ENCODE assay signal across 25 cellular contexts in the genomic region with DNA sequence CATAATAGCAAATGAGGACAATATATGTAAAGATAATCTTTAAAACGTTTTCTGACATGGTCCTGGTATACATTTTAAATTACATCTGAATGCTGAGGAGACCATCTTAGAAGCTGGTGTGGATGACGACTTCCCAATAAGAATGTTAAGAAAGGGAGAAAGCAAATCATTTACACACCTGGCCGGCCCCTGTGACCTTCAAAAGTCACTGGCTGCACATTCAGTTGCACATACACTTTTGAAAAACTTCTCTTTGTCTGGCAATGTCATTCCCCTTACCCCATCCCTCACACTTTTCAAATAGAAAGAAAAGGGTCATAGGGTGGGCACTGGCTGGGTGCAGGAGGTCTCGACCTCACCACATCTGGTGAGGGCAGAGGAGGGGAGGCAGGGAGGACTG.
"Had no signal": no experiment of that assay in that cellular context is flagged by ENCODE, and none has a peak within 500 bp of the region (broad histone marks: within the 10 kb centered on the region; RNA-seq: fewer than 3 reads in every experiment).

No MANE protein-coding gene starts in this region.

- H3K9me3 ChIP-seq: breast epithelium, esophagus muscularis mucosa, heart right ventricle, psoas muscle, right atrium auricular region, thoracic aorta had no signal

- H3K4me1 Mint-ChIP-seq: activated CD4-positive, alpha-beta T cell treated with anti-CD3 and anti-CD28 coated beads, Interleukin-2, amount 10 ng/mL, durations not matched to agents 24 days and 14 days; activated naive CD4-positive, alpha-beta T cell treated with anti-CD3 and anti-CD28 coated beads, Interleukin-2, amount 50 U/mL, for 24 hours; activated naive CD8-positive, alpha-beta T cell treated with anti-CD3 and anti-CD28 coated beads, Interleukin-2, amount 50 U/mL, for 24 hours; naive thymus-derived CD8-positive, alpha-beta T cell had no signal

- H3K36me3 Mint-ChIP-seq: activated CD4-positive, alpha-beta memory T cell treated with anti-CD3 and anti-CD28 coated beads for 36 hours; activated naive CD4-positive, alpha-beta T cell treated with anti-CD3 and anti-CD28 coated beads, Interleukin-2, amount 50 U/mL, for 24 hours; naive thymus-derived CD8-positive, alpha-beta T cell; type B pancreatic cell had no signal

- DNase-seq: activated CD4-positive, alpha-beta memory T cell treated with anti-CD3 and anti-CD28 coated beads for 36 hours; activated CD4-positive, alpha-beta T cell treated with anti-CD3 and anti-CD28 coated beads, Interleukin-2, amount 10 ng/mL, durations not matched to agents 24 days and 14 days; activated CD4-positive, CD25-positive, alpha-beta regulatory T cell treated with anti-CD3 and anti-CD28 coated beads, Interleukin-2, amount 50 U/mL, for 72 hours; activated CD8-positive, alpha-beta memory T cell treated with anti-CD3 and anti-CD28 coated beads, Interleukin-2, amount 50 U/mL, for 4 hours; activated gamma-delta T cell; activated naive CD8-positive, alpha-beta T cell treated with anti-CD3 and anti-CD28 coated beads, Interleukin-2, amount 50 U/mL, for 24 hours; activated T-cell treated with anti-CD3 and anti-CD28 coated beads, Interleukin-2, amount 50 U/mL, for 24 hours; amygdala; central memory CD4-positive, alpha-beta T cell; effector CD4-positive, alpha-beta T cell; foreskin keratinocyte; heart right ventricle; left ventricle myocardium superior; naive thymus-derived CD8-positive, alpha-beta T cell; psoas muscle; stimulated activated CD4-positive, alpha-beta T cell treated with anti-CD3 and anti-CD28 coated beads, Interleukin-2, amount 100 ng/mL, for 48 hours; stimulated activated naive CD8-positive, alpha-beta T cell treated with anti-CD3 and anti-CD28 coated beads, Interleukin-15, Interleukin-2, amounts not matched to agents 100 U/mL and 50 U/mL, for 24 hours; T-helper 2 cell had no signal

- H3K27me3 ChIP-seq: breast epithelium, esophagus muscularis mucosa, heart right ventricle, right atrium auricular region had no signal

- ATAC-seq: activated naive CD8-positive, alpha-beta T cell treated with anti-CD3 and anti-CD28 coated beads, Interleukin-2, amount 50 U/mL, for 24 hours; foreskin keratinocyte; heart right ventricle; left ventricle myocardium superior; naive thymus-derived CD8-positive, alpha-beta T cell; psoas muscle; stimulated activated naive CD8-positive, alpha-beta T cell treated with anti-CD3 and anti-CD28 coated beads, Interleukin-15, Interleukin-2, amounts not matched to agents 100 U/mL and 50 U/mL, for 24 hours had no signal

- H3K9me3 Mint-ChIP-seq: activated CD4-positive, alpha-beta memory T cell treated with anti-CD3 and anti-CD28 coated beads for 36 hours; activated CD4-positive, alpha-beta T cell treated with anti-CD3 and anti-CD28 coated beads, Interleukin-2, amount 10 ng/mL, durations not matched to agents 24 days and 14 days; activated naive CD4-positive, alpha-beta T cell treated with anti-CD3 and anti-CD28 coated beads, Interleukin-2, amount 50 U/mL, for 24 hours; activated naive CD8-positive, alpha-beta T cell treated with anti-CD3 and anti-CD28 coated beads, Interleukin-2, amount 50 U/mL, for 24 hours; activated T-cell treated with anti-CD3 and anti-CD28 coated beads, Interleukin-2, amount 50 U/mL, for 24 hours; dendritic cell treated with granulocyte-macrophage colony-stimulating factor and Interleukin-4, amounts not matched to agents 40 ng/mL and 50 ng/mL, for 4 days; naive thymus-derived CD8-positive, alpha-beta T cell; type B pancreatic cell had no signal

- H3K4me1 ChIP-seq: breast epithelium, esophagus muscularis mucosa, foreskin keratinocyte, heart right ventricle, psoas muscle, right atrium auricular region had no signal

- H3K4me3 ChIP-seq: breast epithelium, esophagus muscularis mucosa, heart right ventricle, psoas muscle, right atrium auricular region, thoracic aorta had no signal

- H3K36me3 ChIP-seq: breast epithelium, esophagus muscularis mucosa, heart right ventricle, right atrium auricular region, thoracic aorta had no signal

- H3K27ac ChIP-seq: breast epithelium, esophagus muscularis mucosa, foreskin keratinocyte, heart right ventricle, psoas muscle, right atrium auricular region, thoracic aorta had no signal

- H3K27ac Mint-ChIP-seq: activated CD4-positive, alpha-beta memory T cell treated with anti-CD3 and anti-CD28 coated beads for 36 hours; activated CD4-positive, alpha-beta T cell treated with anti-CD3 and anti-CD28 coated beads, Interleukin-2, amount 10 ng/mL, durations not matched to agents 24 days and 14 days; activated naive CD4-positive, alpha-beta T cell treated with anti-CD3 and anti-CD28 coated beads, Interleukin-2, amount 50 U/mL, for 24 hours; activated naive CD8-positive, alpha-beta T cell treated with anti-CD3 and anti-CD28 coated beads, Interleukin-2, amount 50 U/mL, for 24 hours; activated T-cell treated with anti-CD3 and anti-CD28 coated beads, Interleukin-2, amount 50 U/mL, for 24 hours; dendritic cell treated with granulocyte-macrophage colony-stimulating factor and Interleukin-4, amounts not matched to agents 40 ng/mL and 50 ng/mL, for 4 days; naive thymus-derived CD8-positive, alpha-beta T cell; type B pancreatic cell had no signal

- H3K27me3 Mint-ChIP-seq: activated CD4-positive, alpha-beta memory T cell treated with anti-CD3 and anti-CD28 coated beads for 36 hours; activated CD4-positive, alpha-beta T cell treated with anti-CD3 and anti-CD28 coated beads, Interleukin-2, amount 10 ng/mL, durations not matched to agents 24 days and 14 days; activated naive CD4-positive, alpha-beta T cell treated with anti-CD3 and anti-CD28 coated beads, Interleukin-2, amount 50 U/mL, for 24 hours; activated naive CD8-positive, alpha-beta T cell treated with anti-CD3 and anti-CD28 coated beads, Interleukin-2, amount 50 U/mL, for 24 hours; activated T-cell treated with anti-CD3 and anti-CD28 coated beads, Interleukin-2, amount 50 U/mL, for 24 hours; dendritic cell treated with granulocyte-macrophage colony-stimulating factor and Interleukin-4, amounts not matched to agents 40 ng/mL and 50 ng/mL, for 4 days; naive thymus-derived CD8-positive, alpha-beta T cell; type B pancreatic cell had no signal

- H3K4me3 Mint-ChIP-seq: activated CD4-positive, alpha-beta memory T cell treated with anti-CD3 and anti-CD28 coated beads for 36 hours; activated CD4-positive, alpha-beta T cell treated with anti-CD3 and anti-CD28 coated beads, Interleukin-2, amount 10 ng/mL, durations not matched to agents 24 days and 14 days; activated naive CD4-positive, alpha-beta T cell treated with anti-CD3 and anti-CD28 coated beads, Interleukin-2, amount 50 U/mL, for 24 hours; activated naive CD8-positive, alpha-beta T cell treated with anti-CD3 and anti-CD28 coated beads, Interleukin-2, amount 50 U/mL, for 24 hours; activated T-cell treated with anti-CD3 and anti-CD28 coated beads, Interleukin-2, amount 50 U/mL, for 24 hours; dendritic cell treated with granulocyte-macrophage colony-stimulating factor and Interleukin-4, amounts not matched to agents 40 ng/mL and 50 ng/mL, for 4 days; naive thymus-derived CD8-positive, alpha-beta T cell; type B pancreatic cell had no signal
